Comparison of ENCODE assay signal across 1 cellular context in the genomic region with DNA sequence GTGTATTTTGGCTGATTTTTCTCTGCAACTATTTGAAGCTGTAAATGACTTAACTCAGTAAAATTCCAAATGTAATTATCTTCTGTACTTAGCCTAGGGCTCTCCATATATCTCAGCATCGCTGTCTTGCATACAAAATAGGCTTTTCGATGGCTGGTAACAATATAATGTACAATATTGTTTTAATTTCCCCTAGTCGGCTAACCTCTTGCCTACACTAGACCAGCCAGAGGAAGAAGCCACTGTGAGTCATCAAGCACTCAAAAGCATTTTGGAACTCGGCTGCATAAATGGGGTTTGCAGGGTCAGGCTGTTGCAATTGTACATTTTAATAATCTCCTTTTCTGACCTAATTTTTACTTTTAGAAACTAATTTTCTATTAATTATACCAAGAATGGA.
TF ChIP-seq lines count a peak whose summit lies in the region.

No MANE protein-coding gene starts in this region.

TF ChIP-seq in WTC11, 78 proteins besides CTCF, POLR2A, EP300 and RAD21 (continued from another document):
- TF ChIP-seq, protein P1, sequence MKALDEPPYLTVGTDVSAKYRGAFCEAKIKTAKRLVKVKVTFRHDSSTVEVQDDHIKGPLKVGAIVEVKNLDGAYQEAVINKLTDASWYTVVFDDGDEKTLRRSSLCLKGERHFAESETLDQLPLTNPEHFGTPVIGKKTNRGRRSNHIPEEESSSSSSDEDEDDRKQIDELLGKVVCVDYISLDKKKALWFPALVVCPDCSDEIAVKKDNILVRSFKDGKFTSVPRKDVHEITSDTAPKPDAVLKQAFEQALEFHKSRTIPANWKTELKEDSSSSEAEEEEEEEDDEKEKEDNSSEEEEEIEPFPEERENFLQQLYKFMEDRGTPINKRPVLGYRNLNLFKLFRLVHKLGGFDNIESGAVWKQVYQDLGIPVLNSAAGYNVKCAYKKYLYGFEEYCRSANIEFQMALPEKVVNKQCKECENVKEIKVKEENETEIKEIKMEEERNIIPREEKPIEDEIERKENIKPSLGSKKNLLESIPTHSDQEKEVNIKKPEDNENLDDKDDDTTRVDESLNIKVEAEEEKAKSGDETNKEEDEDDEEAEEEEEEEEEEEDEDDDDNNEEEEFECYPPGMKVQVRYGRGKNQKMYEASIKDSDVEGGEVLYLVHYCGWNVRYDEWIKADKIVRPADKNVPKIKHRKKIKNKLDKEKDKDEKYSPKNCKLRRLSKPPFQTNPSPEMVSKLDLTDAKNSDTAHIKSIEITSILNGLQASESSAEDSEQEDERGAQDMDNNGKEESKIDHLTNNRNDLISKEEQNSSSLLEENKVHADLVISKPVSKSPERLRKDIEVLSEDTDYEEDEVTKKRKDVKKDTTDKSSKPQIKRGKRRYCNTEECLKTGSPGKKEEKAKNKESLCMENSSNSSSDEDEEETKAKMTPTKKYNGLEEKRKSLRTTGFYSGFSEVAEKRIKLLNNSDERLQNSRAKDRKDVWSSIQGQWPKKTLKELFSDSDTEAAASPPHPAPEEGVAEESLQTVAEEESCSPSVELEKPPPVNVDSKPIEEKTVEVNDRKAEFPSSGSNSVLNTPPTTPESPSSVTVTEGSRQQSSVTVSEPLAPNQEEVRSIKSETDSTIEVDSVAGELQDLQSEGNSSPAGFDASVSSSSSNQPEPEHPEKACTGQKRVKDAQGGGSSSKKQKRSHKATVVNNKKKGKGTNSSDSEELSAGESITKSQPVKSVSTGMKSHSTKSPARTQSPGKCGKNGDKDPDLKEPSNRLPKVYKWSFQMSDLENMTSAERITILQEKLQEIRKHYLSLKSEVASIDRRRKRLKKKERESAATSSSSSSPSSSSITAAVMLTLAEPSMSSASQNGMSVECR (CRISPR knock-in tag; IDR thresholded peaks at IDR 0.05; ENCODE audit: borderline replicate concordance) = no peak
TF ChIP-seq in WTC11: peak in this region for 0.
